In genomic region chr19:17567940-17568339, GRCh38 we compare ENCODE assay signal across 19 cellular contexts. TPM values are rescaled to one million over a fixed set of nuclear protein-coding genes. Genes with fewer than 3 reads are reported as not detected.
DNase-seq lines count a peak whose midpoint lies in the region; ATAC-seq, FAIRE-seq and TF ChIP-seq lines count a peak whose summit lies in the region.
"Had no signal": no experiment of that assay in that cellular context is flagged by ENCODE, and none has a peak within 500 bp of the region (broad histone marks: within the 10 kb centered on the region; RNA-seq: fewer than 3 reads in every experiment).

No MANE protein-coding gene starts in this region.

- ATAC-seq in HepG2 (no peak), right lobe of liver (no peak), K562 (no peak)
- ATAC-seq: A549; CD8-positive, alpha-beta T cell; GM12878 had no signal

- H4K20me1 ChIP-seq in HepG2 (ENCODE audit: insufficient read depth, low read length): no peaks in the 10 kb centered on the region
- H4K20me1 ChIP-seq in K562 (replicated peaks; ENCODE audit: control insufficient read depth, insufficient read depth, low read length): peaks cover 5% of the 10 kb centered on the region; the same call in 1 of the 2 replicates

- H3K27ac ChIP-seq in HepG2 (ENCODE audit: extremely low read length, insufficient read depth, low read length) (no peak overlapping the region), right lobe of liver (no peak overlapping the region), K562 (ENCODE audit: extremely low read depth, low read depth, low read length) (no peak overlapping the region)
- H3K27ac ChIP-seq: 22Rv1, A549, BLaER1 had no signal

- H3K9me1 ChIP-seq in K562 (ENCODE audit: control insufficient read depth, insufficient read depth, low read length): no peaks in the 10 kb centered on the region

- H3K79me2 ChIP-seq in HepG2 (ENCODE audit: insufficient read depth, low read length) (no peaks in the 10 kb centered on the region), K562 (ENCODE audit: control insufficient read depth, insufficient read depth, low read length) (0 out of 3 replicates have a peak, but pooled peaks cover 4% of the 10 kb centered on the region)

- no peak for TF ChIP-seq CTCF in HepG2 (CRISPR knock-in tag; IDR thresholded peaks at IDR 0.05)
- no peak for TF ChIP-seq CTCF in right lobe of liver (IDR thresholded peaks at IDR 0.05)
- TF ChIP-seq CTCF in K562 (IDR thresholded peaks at IDR 0.05 in 2 of 3, conservative IDR thresholded peaks at IDR 0.05 in 1 of 3; ENCODE audit: insufficient read depth in 2 of 3, low read depth in 1 of 3, low read length in 3 of 3): no peak

- POLR2A ChIA-PET in HepG2 (lab: Yijun Ruan, JAX) (no interaction called here), K562 (lab: Yijun Ruan, JAX) (interaction anchor here (1.0 kb wide), 1 partner anchor 12 kb away, joined by 3 read pairs; no protein-coding TSS in a partner anchor)

- no peaks in the 10 kb centered on the region for H3K9me3 ChIP-seq in HepG2 (ENCODE audit: low read length)
- H3K9me3 ChIP-seq in right lobe of liver: no peaks in the 10 kb centered on the region
- no peaks in the 10 kb centered on the region for H3K9me3 ChIP-seq in K562 (replicated peaks; ENCODE audit: control insufficient read depth, insufficient read depth, low read depth, low read length)
- H3K9me3 ChIP-seq: A549, BE2C, BLaER1, Caco-2 had no signal

- FAIRE-seq in HepG2 (lab: Jason Lieb, UNC): no peak
- no peak for FAIRE-seq in K562 (lab: Jason Lieb, UNC)
- FAIRE-seq: A549, D721Med, GM12878, GM19239 had no signal

- intact Hi-C loops in HepG2 (cut with micrococcal nuclease; ENCODE audit: unreplicated experiment) (no loop called here), right lobe of liver (cut with DNase I) (no loop called here), K562 (cut with micrococcal nuclease) (no loop called here)

- H3K9ac ChIP-seq in HepG2 (ENCODE audit: insufficient read depth, low read depth, low read length) (no peak overlapping the region), K562 (ENCODE audit: insufficient read depth in 1 of 2, low read depth in 2 of 2, low read length in 2 of 2) (no peak overlapping the region)
- H3K9ac ChIP-seq: BLaER1 had no signal

- H3K4me2 ChIP-seq in HepG2 (ENCODE audit: low read depth, low read length) (no peak overlapping the region), K562 (ENCODE audit: insufficient read depth, low read length) (no peak overlapping the region)
- H3K4me2 ChIP-seq: A549, BLaER1 had no signal

- in situ Hi-C loops in HepG2 (cut with HindIII; ENCODE audit: extremely low pct_ligation_motif_present, low pct_unique_long_range_greater_than_20kb): no loop called here
- in situ Hi-C loops in K562 (cut with MboI): no loop called here

- TF ChIP-seq POLR2A in HepG2 (IDR thresholded peaks at IDR 0.05; ENCODE audit: insufficient read depth in 1 of 2, low read depth in 2 of 2, low read length in 2 of 2): no peak
- no peak for TF ChIP-seq POLR2A in right lobe of liver (IDR thresholded peaks at IDR 0.05)
- no peak for TF ChIP-seq POLR2A in K562 (conservative IDR thresholded peaks at IDR 0.05)

- TF ChIP-seq EP300 in HepG2 (IDR thresholded peaks at IDR 0.05; ENCODE audit: low read depth in 2 of 2, low read length in 2 of 2): no peak
- no peak for TF ChIP-seq EP300 in HepG2 (CRISPR knock-in tag; IDR thresholded peaks at IDR 0.05; ENCODE audit: borderline replicate concordance)
- no peak for TF ChIP-seq EP300 in K562 (IDR thresholded peaks at IDR 0.05; ENCODE audit: low read length)

- no peak overlapping the region for H3K4me3 ChIP-seq in HepG2 (replicated peaks in 1 of 3; ENCODE audit: insufficient read depth in 1 of 3, low read depth in 2 of 3, low read length in 3 of 3)
- H3K4me3 ChIP-seq in right lobe of liver: no peak overlapping the region
- no peak overlapping the region for H3K4me3 ChIP-seq in K562
- H3K4me3 ChIP-seq: A549, BLaER1, GM12878 had no signal

- no peak for TF ChIP-seq RAD21 in HepG2 (CRISPR knock-in tag; IDR thresholded peaks at IDR 0.05)
- no peak for TF ChIP-seq RAD21 in K562 (CRISPR knock-in tag; conservative IDR thresholded peaks at IDR 0.05 in 1 of 2, IDR thresholded peaks at IDR 0.05 in 1 of 2)

- no TSS peak for BruUV-seq in HepG2 (replicated peaks; lab: Mats Ljungman, UMichigan)
- no TSS peak for BruUV-seq in K562 (replicated peaks; lab: Mats Ljungman, UMichigan)

- H3K36me3 ChIP-seq in HepG2 (replicated peaks in 1 of 2; ENCODE audit: control insufficient read depth in 1 of 2, insufficient read depth in 2 of 2, low read length in 2 of 2): peaks cover 15 to 47% of the 10 kb centered on the region in 2 experiments; a peak in 4 of 5 replicates
- H3K36me3 ChIP-seq in right lobe of liver: peaks cover 0 to 51% (median 23%) of the 10 kb centered on the region in 4 donors
- peaks cover 85% of the 10 kb centered on the region for H3K36me3 ChIP-seq in K562 (ENCODE audit: control insufficient read depth, insufficient read depth, low read length)

- WGBS in HepG2 (ENCODE audit: low lambda C conversion rate): no CpG with 5 or more reads among the region's 1 CpG
- 60% methylated on average over 1 of the region's 1 CpG for WGBS in right lobe of liver (ENCODE audit: insufficient coverage, low coverage, low lambda C conversion rate, missing lambda C conversion rate)
- WGBS in K562 (ENCODE audit: insufficient coverage, low coverage, missing lambda C conversion rate): 86% methylated on average over 1 of the region's 1 CpG

- DNase-seq in HepG2 (ENCODE audit: low spot score): no peak
- DNase-seq in right lobe of liver: no peak
- DNase-seq in K562 (ENCODE audit: extremely low read depth in 1 of 4, low spot score in 3 of 4): no peak
- no peak for DNase-seq in hypothalamus (lab: John Stamatoyannopoulos, UW)
- DNase-seq in AG08396 (ENCODE audit: low spot score): no peak
- DNase-seq: BE2C; C1 segment of cervical spinal cord; Caco-2; Calu3; CD4-positive, alpha-beta T cell; CD8-positive, alpha-beta T cell; DMS79 treated with DMSO at 0.1 percent for 48 hours; GDM1 had no signal

- no peaks in the 10 kb centered on the region for H3K27me3 ChIP-seq in HepG2 (ENCODE audit: control insufficient read depth in 1 of 2, insufficient read depth in 2 of 2, low read length in 2 of 2)
- H3K27me3 ChIP-seq in right lobe of liver: no peaks in the 10 kb centered on the region
- no peaks in the 10 kb centered on the region for H3K27me3 ChIP-seq in K562 (ENCODE audit: control insufficient read depth in 2 of 2, insufficient read depth in 2 of 2, low read length in 2 of 2)
- H3K27me3 ChIP-seq: BE2C, BLaER1 had no signal

- CTCF ChIA-PET in HepG2 (lab: Yijun Ruan, JAX; ENCODE audit: low intra/inter-chr PET ratio, low total read pairs): no interaction called here
- CTCF ChIA-PET in K562 (lab: Yijun Ruan, JAX; ENCODE audit: low intra/inter-chr PET ratio): no interaction called here

- peaks cover 8% of the 10 kb centered on the region; the same call in 1 of the 2 replicates for H3K4me1 ChIP-seq in HepG2 (ENCODE audit: insufficient read depth, low read length)
- no peaks in the 10 kb centered on the region for H3K4me1 ChIP-seq in right lobe of liver
- H3K4me1 ChIP-seq in K562 (replicated peaks in 1 of 2; ENCODE audit: control insufficient read depth in 2 of 2, insufficient read depth in 2 of 2, low read length in 2 of 2): no peaks in the 10 kb centered on the region
- H3K4me1 ChIP-seq: BE2C, Caco-2 had no signal

- no peak overlapping the region for H2AFZ ChIP-seq in HepG2 (ENCODE audit: low read length)
- no peak overlapping the region for H2AFZ ChIP-seq in K562 (ENCODE audit: low read depth, low read length)

RNA-seq across cellular contexts. Expression of gene COLGALT1, which starts 12.5 kb away (rescaled TPM):
- total RNA-seq in HepG2 (2016; rRNA removed; fragmentation: Illumina TruSeq; extraction: Trizol) (33.3 and 58.0 TPM in 2 replicates), right lobe of liver (10 to 100 TPM; 23.2 to 36.8 (median 31.1) TPM), K562 (2014; rRNA removed) (82.6 and 90.5 TPM in 2 replicates), K562 (2014; rRNA removed; fragmentation: Illumina TruSeq; extraction: Trizol) (35.5 and 50.0 TPM in 2 replicates), K562 (2015; rRNA removed; fragmentation: Illumina TruSeq; extraction: Trizol) (64.3 and 64.8 TPM in 2 replicates), K562 (2021) (119 TPM in 2 replicates)
- 9.3 and 10.3 TPM in 2 replicates for total RNA-seq in HepG2 (2016; cell fraction: cytosol; rRNA removed; fragmentation: Illumina TruSeq; extraction: Trizol; ENCODE audit: low read depth)
- total RNA-seq in HepG2 (2016; cell fraction: insoluble cytoplasmic fraction; rRNA removed; fragmentation: Illumina TruSeq; extraction: Trizol): 33.6 and 57.7 TPM in 2 replicates
- total RNA-seq in HepG2 (2016; cell fraction: membrane; rRNA removed; fragmentation: Illumina TruSeq; extraction: Trizol): 32.5 and 35.6 TPM in 2 replicates
- 53.1 and 65.6 TPM in 2 replicates for total RNA-seq in HepG2 (2016; cell fraction: nucleus; rRNA removed; fragmentation: Illumina TruSeq; extraction: Trizol)
- polyA plus RNA-seq in HepG2 (2011; rRNA removed) (196 and 211 TPM in 2 replicates), K562 (2011; rRNA removed) (114 and 144 TPM in 2 replicates), K562 (2014; fragmentation: Illumina TruSeq; extraction: Trizol) (84.8 and 97.0 TPM in 2 replicates), K562 (2014; fragmentation: Nextera tagmentation; extraction: Ambion mirVana) (10 to 100 TPM in 1 of 2 experiments, 1 to 10 TPM in 1; 4.9 to 18.1 TPM), K562 (2014; rRNA removed) (86.0 and 87.5 TPM in 2 replicates)
- polyA plus RNA-seq in HepG2 (2011; cell fraction: cytosol; rRNA removed): 111 and 141 TPM in 2 replicates
- polyA plus RNA-seq in HepG2 (2011; cell fraction: nucleus; rRNA removed): 153 and 157 TPM in 2 replicates
- polyA plus RNA-seq in HepG2 (2012): 58.7 and 87.4 TPM in 2 replicates
- 9.2 and 9.8 TPM in 2 replicates for polyA plus RNA-seq in HepG2 (2016; cell fraction: cytosol; fragmentation: Illumina TruSeq; extraction: Trizol; ENCODE audit: low read depth)
- polyA plus RNA-seq in HepG2 (2016; cell fraction: insoluble cytoplasmic fraction; fragmentation: Illumina TruSeq; extraction: Trizol; ENCODE audit: low read depth): 35.7 and 38.2 TPM in 2 replicates
- polyA plus RNA-seq in HepG2 (2016; cell fraction: membrane; fragmentation: Illumina TruSeq; extraction: Trizol; ENCODE audit: low read depth): 23.4 and 28.7 TPM in 2 replicates
- 111 TPM in 2 replicates for polyA plus RNA-seq in HepG2 (2016; cell fraction: nucleus; fragmentation: Illumina TruSeq; extraction: Trizol; ENCODE audit: insufficient read depth, low read depth)
- 360 and 644 TPM in 2 replicates for polyA minus RNA-seq in HepG2 (2011; rRNA and poly(A)+ RNA removed; ENCODE audit: low replicate concordance)
- 74.1 and 77.3 TPM in 2 replicates for polyA minus RNA-seq in HepG2 (2011; cell fraction: cytosol; rRNA and poly(A)+ RNA removed)
- polyA minus RNA-seq in HepG2 (2011; cell fraction: nucleus; rRNA and poly(A)+ RNA removed): 32.0 and 33.2 TPM in 2 replicates
- 106 and 273 TPM in 2 replicates for total RNA-seq in K562 (2011; cell fraction: chromatin; rRNA removed; ENCODE audit: low replicate concordance)
- total RNA-seq in K562 (2011; cell fraction: nucleolus; rRNA removed): 296 and 314 TPM in 2 replicates
- 215 and 219 TPM in 2 replicates for total RNA-seq in K562 (2011; cell fraction: nucleoplasm; rRNA removed)
- 128 and 182 TPM in 2 replicates for polyA plus RNA-seq in K562 (2011; cell fraction: cytosol; rRNA removed)
- polyA plus RNA-seq in K562 (2011; cell fraction: nucleus; rRNA removed): 207 and 344 TPM in 2 replicates
- 78.2 and 109 TPM in 2 replicates for polyA plus RNA-seq in K562 (2012)
- 78.1 and 108 TPM in 2 replicates for polyA minus RNA-seq in K562 (2011; rRNA and poly(A)+ RNA removed)
- 89.7 and 127 TPM in 2 replicates for polyA minus RNA-seq in K562 (2011; cell fraction: cytosol; rRNA and poly(A)+ RNA removed)
- 32.6 and 43.8 TPM in 2 replicates for polyA minus RNA-seq in K562 (2011; cell fraction: nucleus; rRNA and poly(A)+ RNA removed)

RNA-seq across cellular contexts. Expression of gene PGLS, which starts 56.5 kb away (rescaled TPM):
- 33.8 and 36.7 TPM in 2 replicates for total RNA-seq in HepG2 (2016; rRNA removed; fragmentation: Illumina TruSeq; extraction: Trizol)
- 28.7 and 30.6 TPM in 2 replicates for total RNA-seq in HepG2 (2016; cell fraction: cytosol; rRNA removed; fragmentation: Illumina TruSeq; extraction: Trizol; ENCODE audit: low read depth)
- 31.6 and 33.6 TPM in 2 replicates for total RNA-seq in HepG2 (2016; cell fraction: insoluble cytoplasmic fraction; rRNA removed; fragmentation: Illumina TruSeq; extraction: Trizol)
- total RNA-seq in HepG2 (2016; cell fraction: membrane; rRNA removed; fragmentation: Illumina TruSeq; extraction: Trizol): 36.0 and 41.5 TPM in 2 replicates
- 18.4 and 23.5 TPM in 2 replicates for total RNA-seq in HepG2 (2016; cell fraction: nucleus; rRNA removed; fragmentation: Illumina TruSeq; extraction: Trizol)
- polyA plus RNA-seq in HepG2 (2011; rRNA removed): 43.8 and 49.1 TPM in 2 replicates
- polyA plus RNA-seq in HepG2 (2011; cell fraction: cytosol; rRNA removed): 33.3 and 59.8 TPM in 2 replicates
- polyA plus RNA-seq in HepG2 (2011; cell fraction: nucleus; rRNA removed): 74.2 and 74.7 TPM in 2 replicates
- polyA plus RNA-seq in HepG2 (2012): 26.9 and 37.3 TPM in 2 replicates
- polyA plus RNA-seq in HepG2 (2016; cell fraction: cytosol; fragmentation: Illumina TruSeq; extraction: Trizol; ENCODE audit: low read depth): 48.8 and 52.7 TPM in 2 replicates
- 50.4 and 56.4 TPM in 2 replicates for polyA plus RNA-seq in HepG2 (2016; cell fraction: insoluble cytoplasmic fraction; fragmentation: Illumina TruSeq; extraction: Trizol; ENCODE audit: low read depth)
- 55.3 and 57.7 TPM in 2 replicates for polyA plus RNA-seq in HepG2 (2016; cell fraction: membrane; fragmentation: Illumina TruSeq; extraction: Trizol; ENCODE audit: low read depth)
- 47.8 and 49.3 TPM in 2 replicates for polyA plus RNA-seq in HepG2 (2016; cell fraction: nucleus; fragmentation: Illumina TruSeq; extraction: Trizol; ENCODE audit: insufficient read depth, low read depth)
- polyA minus RNA-seq in HepG2 (2011; rRNA and poly(A)+ RNA removed; ENCODE audit: low replicate concordance): 83.1 and 129 TPM in 2 replicates
- 36.2 and 38.6 TPM in 2 replicates for polyA minus RNA-seq in HepG2 (2011; cell fraction: cytosol; rRNA and poly(A)+ RNA removed)
- polyA minus RNA-seq in HepG2 (2011; cell fraction: nucleus; rRNA and poly(A)+ RNA removed): 19.7 and 23.1 TPM in 2 replicates
- total RNA-seq in right lobe of liver: 10 to 100 TPM; 31.7 to 60.0 (median 38.8) TPM
- 25.8 and 59.8 TPM in 2 replicates for total RNA-seq in K562 (2011; cell fraction: chromatin; rRNA removed; ENCODE audit: low replicate concordance)
- total RNA-seq in K562 (2011; cell fraction: nucleolus; rRNA removed): 50.9 and 57.9 TPM in 2 replicates
- 34.4 and 35.8 TPM in 2 replicates for total RNA-seq in K562 (2011; cell fraction: nucleoplasm; rRNA removed)
- 38.1 and 42.4 TPM in 2 replicates for total RNA-seq in K562 (2014; rRNA removed)
- 5.7 and 10.9 TPM in 2 replicates for total RNA-seq in K562 (2014; rRNA removed; fragmentation: Illumina TruSeq; extraction: Trizol)
- 27.7 and 31.0 TPM in 2 replicates for total RNA-seq in K562 (2015; rRNA removed; fragmentation: Illumina TruSeq; extraction: Trizol)
- total RNA-seq in K562 (2021): 61.1 and 65.5 TPM in 2 replicates
- 21.2 and 39.4 TPM in 2 replicates for polyA plus RNA-seq in K562 (2011; rRNA removed)
- 57.8 and 119 TPM in 2 replicates for polyA plus RNA-seq in K562 (2011; cell fraction: cytosol; rRNA removed)
- polyA plus RNA-seq in K562 (2011; cell fraction: nucleus; rRNA removed): 39.0 and 56.0 TPM in 2 replicates
- polyA plus RNA-seq in K562 (2012): 40.4 and 112 TPM in 2 replicates
- 23.7 and 27.1 TPM in 2 replicates for polyA plus RNA-seq in K562 (2014; fragmentation: Illumina TruSeq; extraction: Trizol)
- polyA plus RNA-seq in K562 (2014; fragmentation: Nextera tagmentation; extraction: Ambion mirVana): 1 to 10 TPM in 1 of 2 experiments, under 1 TPM in 1; 0.79 to 1.1 TPM
- polyA plus RNA-seq in K562 (2014; rRNA removed): 51.7 and 52.6 TPM in 2 replicates
- polyA minus RNA-seq in K562 (2011; rRNA and poly(A)+ RNA removed): 13.2 and 17.5 TPM in 2 replicates
- 28.4 and 35.0 TPM in 2 replicates for polyA minus RNA-seq in K562 (2011; cell fraction: cytosol; rRNA and poly(A)+ RNA removed)
- polyA minus RNA-seq in K562 (2011; cell fraction: nucleus; rRNA and poly(A)+ RNA removed): 23.0 and 27.4 TPM in 2 replicates
